ENCODE assay signal across 8 cellular contexts in the genomic region with DNA sequence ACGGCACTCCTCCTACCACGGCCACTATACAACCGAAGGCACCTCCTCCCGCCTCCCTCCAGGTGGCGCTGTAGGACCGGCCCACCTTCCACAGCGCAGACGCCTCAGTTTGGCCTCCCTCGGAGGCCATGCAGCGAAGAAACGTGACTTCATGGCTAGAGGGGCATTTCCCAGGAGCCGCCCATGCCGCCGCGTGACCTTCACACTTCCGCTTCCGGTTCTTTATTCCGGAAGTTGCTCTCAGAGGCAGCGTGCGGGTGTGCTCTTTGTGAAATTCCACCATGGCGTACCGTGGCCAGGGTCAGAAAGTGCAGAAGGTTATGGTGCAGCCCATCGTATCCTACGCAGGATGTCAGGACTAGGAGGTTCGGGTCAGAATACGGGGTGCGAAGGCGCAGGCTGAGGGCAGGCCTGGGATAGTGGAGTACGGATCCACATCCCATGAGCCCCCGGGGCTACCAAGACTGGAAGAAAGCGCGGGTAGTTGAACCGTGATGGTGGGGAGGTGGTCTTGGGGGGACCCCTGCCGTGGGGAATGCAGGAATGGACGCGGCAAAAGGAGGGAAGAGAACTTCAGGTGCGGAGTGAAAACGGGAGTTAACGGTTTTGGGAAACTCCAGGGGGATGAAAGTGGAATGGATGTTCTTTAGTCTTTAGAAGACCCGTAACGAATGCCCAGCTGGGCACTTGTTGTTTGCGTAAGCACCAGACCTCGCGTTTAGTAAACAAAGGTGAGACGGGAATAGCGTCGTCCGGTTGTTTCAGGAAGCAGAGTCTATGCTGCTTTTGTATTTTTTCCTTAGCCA. TPM values are rescaled to one million over a fixed set of nuclear protein-coding genes. Genes with fewer than 3 reads are reported as not detected.
DNase-seq lines count a peak whose midpoint lies in the region; ATAC-seq and TF ChIP-seq lines count a peak whose summit lies in the region.

SNRPE (plus strand) TSS at position 221 of the 806 bp plus-strand sequence; CDS start at position 282, 61 bp downstream.

- no peaks in the 10 kb centered on the region for H3K9me3 Mint-ChIP-seq in chondrocyte (ENCODE audit: low read depth)

- peak; percentile 93 for ATAC-seq in HG03442 (IDR thresholded peaks at IDR 0.05; ENCODE audit: unreplicated experiment)

- TF ChIP-seq CTCF in BJ (IDR thresholded peaks at IDR 0.05; ENCODE audit: insufficient read depth, low read depth, low read length) = peak; percentile 97
- TF ChIP-seq CTCF in chondrocyte (IDR thresholded peaks at IDR 0.05) = peak; percentile 93

- peaks cover 15% of the 10 kb centered on the region for H3K36me3 Mint-ChIP-seq in chondrocyte (ENCODE audit: low read depth)

- H3K27me3 Mint-ChIP-seq in chondrocyte (ENCODE audit: low read depth) = no peaks in the 10 kb centered on the region

- H3K27ac Mint-ChIP-seq in chondrocyte (ENCODE audit: unreplicated experiment) = peak within 1 kb of the TSS; percentile 96

- no peaks in the 10 kb centered on the region for H3K27me3 ChIP-seq in BJ (ENCODE audit: control insufficient read depth, insufficient read depth, low read length)

- CTCF ChIA-PET in BJ (lab: Yijun Ruan, JAX) = interaction anchor here (1.1 to 17.0 kb wide), 7 partner anchors 10 to 345 kb away, joined by 3 to 456 read pairs (median 8); partner anchors contain the start of gene ETNK2

- peaks cover 15% of the 10 kb centered on the region for H3K36me3 ChIP-seq in BJ (ENCODE audit: control insufficient read depth, insufficient read depth, low read length)

- peak within 1 kb of the TSS; percentile 64 for H3K4me3 ChIP-seq in BJ (ENCODE audit: low read depth, low read length)

- peak within 1 kb of the TSS; percentile 100 for H3K4me3 Mint-ChIP-seq in chondrocyte (ENCODE audit: unreplicated experiment)

- POLR2A ChIA-PET in BJ (lab: Charles Lee) = interaction anchor here (0.7 kb wide), 1 partner anchor 266 kb away, joined by 3 read pairs; no protein-coding TSS in a partner anchor

- DNase-seq in BJ (ENCODE audit: low read depth) (peak; percentile 88), GM19238 (ENCODE audit: insufficient read length, low spot score) (peak; percentile 87), NCI-H510A treated with DMSO at 0.1 percent for 48 hours (lab: John Stamatoyannopoulos, UW) (peak; percentile 96), chondrocyte (ENCODE audit: low spot score) (peak; percentile 96), kidney glomerular epithelial cell (lab: John Stamatoyannopoulos, UW) (peak; percentile 98)
- peak; percentile 89 to 94 for DNase-seq in activated CD4-positive, alpha-beta T cell treated with anti-CD3 and anti-CD28 coated beads for 24 hours (ENCODE audit: low read depth in 2 of 2)
- peak; percentile 89 to 93 for DNase-seq in stimulated activated CD4-positive, alpha-beta T cell treated with anti-CD3 and anti-CD28 coated beads, Interleukin-1b, Interleukin-23, amount 100 ng/mL, for 1 hour (ENCODE audit: low read depth in 2 of 2)

- H3K4me1 Mint-ChIP-seq in chondrocyte (ENCODE audit: low read depth) = peaks cover 43% of the 10 kb centered on the region

RNA-seq across cellular contexts. Expression of gene SNRPE, which starts in this region (rescaled TPM):
- polyA plus RNA-seq in BJ (2011; rRNA removed) = 128 and 147 TPM in 2 replicates
- 10.2 and 12.8 TPM in 2 replicates for polyA minus RNA-seq in BJ (2011; rRNA and poly(A)+ RNA removed)
- 69.5 to 86.0 TPM (median 73.0 TPM) in 3 replicates for total RNA-seq in chondrocyte

Comparison
In these comparisons a context has a peak if more than half of its experiments do, and no peak if none do; other contexts are left out.
1. Peak in every context shown above with its lines: DNase-seq, ATAC-seq and H3K4me3 ChIP-seq.